In genomic region chr7:40680657-40681056, GRCh38 we compare ENCODE assay signal across 8 cellular contexts.
DNase-seq lines count a peak whose midpoint lies in the region; ATAC-seq, FAIRE-seq and TF ChIP-seq lines count a peak whose summit lies in the region.

No MANE protein-coding gene starts in this region.

- intact Hi-C loops in CD4-positive, alpha-beta T cell (cut with DNase I, micrococcal nuclease), result no loop called here

- H3K18ac ChIP-seq in mesenchymal stem cell (ENCODE audit: low read depth in 1 of 2, low read length in 2 of 2), result no peak overlapping the region

- ATAC-seq in GM18861 (IDR thresholded peaks at IDR 0.05; ENCODE audit: unreplicated experiment), result peak; percentile 99
- ATAC-seq in HG02970 (IDR thresholded peaks at IDR 0.05; ENCODE audit: low FRiP score, unreplicated experiment), result peak; percentile 90
- no peak for ATAC-seq in omental fat pad (ENCODE audit: low FRiP score)
- ATAC-seq in CD4-positive, alpha-beta T cell (ENCODE audit: poor library complexity), result no peak

- H3K36me3 ChIP-seq in Peyer's patch, result no peaks in the 10 kb centered on the region
- no peaks in the 10 kb centered on the region for H3K36me3 ChIP-seq in keratinocyte (ENCODE audit: control insufficient read depth in 2 of 2, extremely low read depth in 1 of 2, insufficient read depth in 2 of 2, low read length in 2 of 2)
- no peaks in the 10 kb centered on the region for H3K36me3 ChIP-seq in mesenchymal stem cell (ENCODE audit: control insufficient read depth in 1 of 2, insufficient read depth in 2 of 2, low read depth in 1 of 2, low read length in 2 of 2)

- H3K4me3 ChIP-seq in Peyer's patch, result no peak overlapping the region
- H3K4me3 ChIP-seq in keratinocyte (ENCODE audit: control insufficient read depth in 2 of 3, extremely low read depth in 1 of 3, insufficient read depth in 2 of 3, low read depth in 1 of 3, low read length in 3 of 3), result no peak overlapping the region
- no peak overlapping the region for H3K4me3 ChIP-seq in mesenchymal stem cell (ENCODE audit: insufficient read depth in 1 of 2, low read depth in 1 of 2, low read length in 2 of 2)

- no peak overlapping the region for H4K91ac ChIP-seq in mesenchymal stem cell (ENCODE audit: low read length)

- no peak for TF ChIP-seq POLR2A in Peyer's patch (IDR thresholded peaks at IDR 0.05)

- H2AK5ac ChIP-seq in mesenchymal stem cell (ENCODE audit: low read length, severe bottlenecking), result no peak overlapping the region

- H3K36me3 Mint-ChIP-seq in CD4-positive, alpha-beta T cell (ENCODE audit: low read depth), result no peaks in the 10 kb centered on the region

- no peak overlapping the region for H3K23ac ChIP-seq in mesenchymal stem cell (ENCODE audit: low read length in 2 of 2)

- no peaks in the 10 kb centered on the region for H3K27me3 ChIP-seq in Peyer's patch
- H3K27me3 ChIP-seq in keratinocyte (ENCODE audit: control insufficient read depth, extremely low read depth, insufficient read depth, low read length), result no peaks in the 10 kb centered on the region
- H3K27me3 ChIP-seq in mesenchymal stem cell (ENCODE audit: control insufficient read depth in 1 of 2, insufficient read depth in 1 of 2, low read length in 2 of 2), result no peaks in the 10 kb centered on the region
- H3K27me3 ChIP-seq in CD4-positive, alpha-beta T cell (ENCODE audit: control insufficient read depth, insufficient read depth, low read length), result no peaks in the 10 kb centered on the region

- H3K9ac ChIP-seq in keratinocyte (ENCODE audit: control insufficient read depth, extremely low read depth, insufficient read depth, low read length) (no peak overlapping the region), mesenchymal stem cell (ENCODE audit: low read length) (no peak overlapping the region)

- H4K8ac ChIP-seq in mesenchymal stem cell (ENCODE audit: low read length), result no peak overlapping the region

- 100% methylated on average over 1 of the region's 1 CpG for WGBS in mesenchymal stem cell

- no peaks in the 10 kb centered on the region for H3K27me3 Mint-ChIP-seq in CD4-positive, alpha-beta T cell

- H2AFZ ChIP-seq in keratinocyte (ENCODE audit: control insufficient read depth, low read length) (no peak overlapping the region), mesenchymal stem cell (ENCODE audit: low read depth, low read length) (no peak overlapping the region)

- H3K9me3 ChIP-seq in Peyer's patch, result no peaks in the 10 kb centered on the region
- no peaks in the 10 kb centered on the region for H3K9me3 ChIP-seq in keratinocyte (ENCODE audit: control insufficient read depth, low read depth, low read length)
- H3K9me3 ChIP-seq in mesenchymal stem cell (ENCODE audit: control insufficient read depth, low read length), result no peaks in the 10 kb centered on the region
- no peaks in the 10 kb centered on the region for H3K9me3 ChIP-seq in CD4-positive, alpha-beta T cell (ENCODE audit: control insufficient read depth, low read length)

- H3K4me1 Mint-ChIP-seq in CD4-positive, alpha-beta T cell (ENCODE audit: low read depth), result no peaks in the 10 kb centered on the region

- dilution Hi-C loops in keratinocyte (cut with MboI; ENCODE audit: extremely low pct_ligation_motif_present, low sequenced_read_pairs), result no loop called here

- peak in 4 of 6 experiments; percentile 15 to 39 (median 38) for TF ChIP-seq CTCF in Peyer's patch (IDR thresholded peaks at IDR 0.05)
- peak; percentile 45 to 58 (median 53) for TF ChIP-seq CTCF in keratinocyte (optimal IDR thresholded peaks at IDR 0.05 in 1 of 3, IDR thresholded peaks at IDR 0.05 in 1 of 3, conservative IDR thresholded peaks at IDR 0.05 in 1 of 3; ENCODE audit: extremely low read depth in 1 of 3, insufficient read depth in 2 of 3, low read length in 3 of 3)
- TF ChIP-seq CTCF in omental fat pad (IDR thresholded peaks at IDR 0.05), result no peak
- no peak for TF ChIP-seq CTCF in CD4-positive, alpha-beta T cell (IDR thresholded peaks at IDR 0.05)

- no peak overlapping the region for H2BK120ac ChIP-seq in mesenchymal stem cell (ENCODE audit: low read depth, low read length)

- no peaks in the 10 kb centered on the region for H3K79me2 ChIP-seq in keratinocyte (ENCODE audit: control insufficient read depth, insufficient read depth, low read length)

- DNase-seq in AG08396 (ENCODE audit: low spot score), result peak; percentile 20
- no peak for DNase-seq in Peyer's patch
- DNase-seq in keratinocyte (ENCODE audit: low read depth, low spot score), result no peak
- DNase-seq in omental fat pad (ENCODE audit: low spot score), result no peak
- no peak for DNase-seq in mesenchymal stem cell
- DNase-seq in CD4-positive, alpha-beta T cell, result no peak

- no peak overlapping the region for H3K4ac ChIP-seq in mesenchymal stem cell (ENCODE audit: low read depth in 1 of 2, low read length in 2 of 2)

- H3K4me1 ChIP-seq in Peyer's patch, result no peaks in the 10 kb centered on the region
- H3K4me1 ChIP-seq in keratinocyte (ENCODE audit: control insufficient read depth, extremely low read depth, insufficient read depth, low read length), result peaks cover 3% of the 10 kb centered on the region
- H3K4me1 ChIP-seq in mesenchymal stem cell (ENCODE audit: control insufficient read depth, insufficient read depth, low read depth, low read length), result no peaks in the 10 kb centered on the region

- H3K4me2 ChIP-seq in keratinocyte (ENCODE audit: control insufficient read depth, extremely low read depth, insufficient read depth, low read depth, low read length), result no peak overlapping the region
- H3K4me2 ChIP-seq in mesenchymal stem cell (ENCODE audit: low read length, poor library complexity, severe bottlenecking), result no peak overlapping the region

- no peaks in the 10 kb centered on the region for H3K79me1 ChIP-seq in mesenchymal stem cell (replicated peaks; ENCODE audit: low read length, poor library complexity, severe bottlenecking)

- H3K14ac ChIP-seq in mesenchymal stem cell (ENCODE audit: low read length in 2 of 2), result no peak overlapping the region

- FAIRE-seq in keratinocyte (lab: Jason Lieb, UNC), result peak; percentile 81

- H2BK5ac ChIP-seq in mesenchymal stem cell (ENCODE audit: low read depth, low read length, poor library complexity, severe bottlenecking), result no peak overlapping the region

- POLR2A ChIA-PET in CD4-positive, alpha-beta T cell (lab: Charles Lee), result no interaction called here

- no peaks in the 10 kb centered on the region for H3K9me1 ChIP-seq in keratinocyte (ENCODE audit: control insufficient read depth, extremely low read depth, insufficient read depth, low read length)

- H3K27ac ChIP-seq in Peyer's patch (no peak overlapping the region), keratinocyte (ENCODE audit: control insufficient read depth, insufficient read depth, low read length) (no peak overlapping the region), mesenchymal stem cell (ENCODE audit: low read length, poor library complexity, severe bottlenecking) (no peak overlapping the region)
- no peak overlapping the region for H3K27ac ChIP-seq in CD4-positive, alpha-beta T cell (ENCODE audit: low read depth, low read length)

- CTCF ChIA-PET in CD4-positive, alpha-beta T cell (lab: Charles Lee), result no interaction called here

- no peak overlapping the region for H3K4me3 Mint-ChIP-seq in CD4-positive, alpha-beta T cell

- no peak overlapping the region for H2BK15ac ChIP-seq in mesenchymal stem cell (ENCODE audit: low read depth, poor library complexity, severe bottlenecking)

- no peaks in the 10 kb centered on the region for H4K20me1 ChIP-seq in keratinocyte (ENCODE audit: control insufficient read depth, extremely low read depth, insufficient read depth, low read length)

- no peak overlapping the region for H2BK12ac ChIP-seq in mesenchymal stem cell (ENCODE audit: low read length in 2 of 2)

- no peaks in the 10 kb centered on the region for H3K9me3 Mint-ChIP-seq in CD4-positive, alpha-beta T cell

- no peak overlapping the region for H3K27ac Mint-ChIP-seq in CD4-positive, alpha-beta T cell

Comparison
In these comparisons a context has a peak if more than half of its experiments do, and no peak if none do; other contexts are left out.
1. ATAC-seq: peak in GM18861 (single experiment) and HG02970 (single experiment); none in omental fat pad (single experiment) and CD4-positive, alpha-beta T cell (single experiment).
2. CTCF ChIP-seq: peak in Peyer's patch (4 of 6) and keratinocyte (3 of 3); none in omental fat pad (0 of 3) and CD4-positive, alpha-beta T cell (single experiment).